Comparison of ENCODE assay signal across 8 cellular contexts in genomic region chr1:200409761-200410565, GRCh38. TPM values are rescaled to one million over a fixed set of nuclear protein-coding genes. Genes with fewer than 3 reads are reported as not detected.
A peak's percentile ranks its signal among the peaks of the same experiment; 100 is the strongest.
DNase-seq lines count a peak whose midpoint lies in the region; ATAC-seq and TF ChIP-seq lines count a peak whose summit lies in the region.

TSS of gene ZNF281 (minus strand) at chr1:200410036. CDS start at chr1:200409705, 331 bp downstream.

- H3K36me3 ChIP-seq in OCI-LY3 (replicated peaks; ENCODE audit: low read depth, low read length), result peaks cover 35% of the 10 kb centered on the region

- peaks cover 63% of the 10 kb centered on the region for H3K4me1 ChIP-seq in OCI-LY3 (ENCODE audit: low read length)

- peak within 1 kb of the TSS; percentile 97 for H3K27ac Mint-ChIP-seq in endothelial cell (ENCODE audit: unreplicated experiment)
- peak within 1 kb of the TSS; percentile 93 for H3K27ac Mint-ChIP-seq in mesothelial cell of epicardium

- H3K9me3 Mint-ChIP-seq in endothelial cell (ENCODE audit: unreplicated experiment) (no peaks in the 10 kb centered on the region), mesothelial cell of epicardium (no peaks in the 10 kb centered on the region)

- H3K4me1 Mint-ChIP-seq in endothelial cell (ENCODE audit: unreplicated experiment) (peaks cover 52% of the 10 kb centered on the region), mesothelial cell of epicardium (peaks cover 61% of the 10 kb centered on the region)

- H2AFZ ChIP-seq in OCI-LY3 (ENCODE audit: low read depth, low read length), result peak within 1 kb of the TSS; percentile 87

- no peaks in the 10 kb centered on the region for H3K9me3 ChIP-seq in OCI-LY3 (ENCODE audit: insufficient read depth, low read length)

- DNase-seq in DMS 273 treated with DMSO at 0.1 percent for 48 hours (lab: John Stamatoyannopoulos, UW) (peak; percentile 78), HuH-7.5 (ENCODE audit: low spot score) (peak; percentile 92), endothelial cell (ENCODE audit: low spot score) (peak; percentile 99), mesothelial cell of epicardium (ENCODE audit: low spot score in 2 of 2, unreplicated experiment in 2 of 2) (peak; percentile 95 to 98)
- DNase-seq in activated CD8-positive, alpha-beta memory T cell treated with anti-CD3 and anti-CD28 coated beads, Interleukin-2, amount 50 U/mL, for 4 hours, result peak; percentile 95
- peak; percentile 91 to 95 for DNase-seq in stimulated activated CD8-positive, alpha-beta memory T cell treated with anti-CD3 and anti-CD28 coated beads, Interleukin-15, amount 100 ng/mL, for 4 hours (ENCODE audit: low read depth in 2 of 2)

- H3K4me3 Mint-ChIP-seq in endothelial cell (ENCODE audit: unreplicated experiment), result peak within 1 kb of the TSS; percentile 100
- H3K4me3 Mint-ChIP-seq in mesothelial cell of epicardium, result peak within 1 kb of the TSS; percentile 99

- H3K4me2 ChIP-seq in OCI-LY3 (ENCODE audit: low read length), result peak within 1 kb of the TSS; percentile 93

- ATAC-seq in GM21528 (IDR thresholded peaks at IDR 0.05; ENCODE audit: low FRiP score, unreplicated experiment), result peak; percentile 95

- H3K79me2 ChIP-seq in OCI-LY3 (ENCODE audit: low read length), result peaks cover 49% of the 10 kb centered on the region

- H3K9ac ChIP-seq in OCI-LY3 (ENCODE audit: low read length), result peak within 1 kb of the TSS; percentile 92

- H3K27me3 ChIP-seq in OCI-LY3 (ENCODE audit: low read depth, low read length), result no peaks in the 10 kb centered on the region

- H3K36me3 Mint-ChIP-seq in endothelial cell (ENCODE audit: low read depth, unreplicated experiment) (peaks cover 12% of the 10 kb centered on the region), mesothelial cell of epicardium (peaks cover 29% of the 10 kb centered on the region)

- H3K4me3 ChIP-seq in OCI-LY3 (ENCODE audit: low read length), result peak within 1 kb of the TSS; percentile 88

- TF ChIP-seq CTCF in OCI-LY3 (IDR thresholded peaks at IDR 0.05; ENCODE audit: low read depth, low read length), result no peak
- no peak for TF ChIP-seq CTCF in endothelial cell (IDR thresholded peaks at IDR 0.05; ENCODE audit: unreplicated experiment)
- no peak for TF ChIP-seq CTCF in mesothelial cell of epicardium (IDR thresholded peaks at IDR 0.05; ENCODE audit: unreplicated experiment)

- H3K27me3 Mint-ChIP-seq in endothelial cell (ENCODE audit: unreplicated experiment), result peaks cover 3% of the 10 kb centered on the region
- no peaks in the 10 kb centered on the region for H3K27me3 Mint-ChIP-seq in mesothelial cell of epicardium (ENCODE audit: low read depth)

- H4K20me1 ChIP-seq in OCI-LY3 (ENCODE audit: insufficient read depth, low read length), result peaks cover 39% of the 10 kb centered on the region

- peak within 1 kb of the TSS; percentile 64 for H3K27ac ChIP-seq in OCI-LY3 (ENCODE audit: low read length)

RNA-seq across cellular contexts. Expression of gene ZNF281, which starts in this region (rescaled TPM):
- total RNA-seq in endothelial cell (ENCODE audit: unreplicated experiment) (35.1 TPM), mesothelial cell of epicardium (24.7 to 26.5 TPM (median 25.3 TPM) in 3 replicates)

Comparison
In these comparisons a context has a peak if more than half of its experiments do, and no peak if none do; other contexts are left out.
1. Peak in every context shown above with its lines: DNase-seq, ATAC-seq, H3K4me3 ChIP-seq and H3K27ac ChIP-seq.